9 cellular contexts compared by ENCODE assay signal in the genomic region with DNA sequence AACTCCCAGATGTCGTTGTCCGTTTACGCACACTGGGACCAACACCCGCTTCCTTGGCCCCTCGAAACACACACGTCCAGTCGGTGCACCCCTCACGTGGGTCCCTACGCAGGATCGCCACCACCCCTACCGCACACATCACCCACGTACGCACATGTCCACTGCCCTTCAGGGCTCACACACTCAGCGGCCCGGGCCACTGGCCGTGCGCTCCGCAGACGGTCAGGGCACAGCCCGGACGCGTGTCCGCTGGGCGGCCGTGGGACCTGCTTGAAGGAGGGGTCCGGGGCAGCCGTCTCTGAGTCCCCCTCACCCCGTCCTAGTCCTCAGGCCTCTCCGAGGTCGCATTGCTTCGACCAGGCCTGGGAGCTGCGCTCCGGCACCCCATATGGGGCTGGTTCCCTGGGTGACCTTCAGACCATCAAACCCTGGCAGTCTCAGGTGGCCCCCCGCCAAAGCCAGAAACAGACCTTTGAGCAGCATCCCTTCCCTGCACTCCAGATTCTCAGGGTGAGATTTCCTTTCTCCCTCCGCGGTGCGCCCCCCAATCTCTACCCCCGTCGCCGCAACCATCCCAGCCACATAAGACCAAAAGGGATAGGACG. TPM values are rescaled to one million over a fixed set of nuclear protein-coding genes. Genes with fewer than 3 reads are reported as not detected.
DNase-seq lines count a peak whose midpoint lies in the region; ATAC-seq and TF ChIP-seq lines count a peak whose summit lies in the region.
"Had no signal": no experiment of that assay in that cellular context is flagged by ENCODE, and none has a peak within 500 bp of the region (broad histone marks: within the 10 kb centered on the region; RNA-seq: fewer than 3 reads in every experiment).

No MANE protein-coding gene starts in this region.

- no peak overlapping the region for H3K27ac Mint-ChIP-seq in activated T-helper 2 cell treated with anti-CD3 and anti-CD28 coated beads, Interferon-gamma antibody, Interleukin-2, Interleukin-4, amounts not matched to agents 10 μg/mL and 5 μg/mL and 100 μg/mL, durations not matched to agents 14 hours and 24 hours and 36 hours

- ATAC-seq in gastrocnemius medialis (peak; percentile 9), HG03196 (IDR thresholded peaks at IDR 0.05; ENCODE audit: unreplicated experiment) (no peak), HG02610 (IDR thresholded peaks at IDR 0.05; ENCODE audit: unreplicated experiment) (no peak)

- H3K4me1 Mint-ChIP-seq in activated T-helper 2 cell treated with anti-CD3 and anti-CD28 coated beads, Interferon-gamma antibody, Interleukin-2, Interleukin-4, amounts not matched to agents 10 μg/mL and 5 μg/mL and 100 μg/mL, durations not matched to agents 14 hours and 24 hours and 36 hours (ENCODE audit: low read depth) = peaks cover 23% of the 10 kb centered on the region

- H3K9me3 Mint-ChIP-seq in activated T-helper 2 cell treated with anti-CD3 and anti-CD28 coated beads, Interferon-gamma antibody, Interleukin-2, Interleukin-4, amounts not matched to agents 10 μg/mL and 5 μg/mL and 100 μg/mL, durations not matched to agents 14 hours and 24 hours and 36 hours = no peaks in the 10 kb centered on the region

- H3K27ac ChIP-seq in left ventricle myocardium inferior (replicated peaks) (peak overlapping the region; percentile 33), gastrocnemius medialis (peak overlapping the region; percentile 68 to 99 (median 76))
- H3K27ac ChIP-seq: VCaP had no signal

- H3K4me3 ChIP-seq in HAP-1 = peak overlapping the region; percentile 66
- peak overlapping the region; percentile 93 for H3K4me3 ChIP-seq in left ventricle myocardium inferior
- H3K4me3 ChIP-seq in gastrocnemius medialis = peak overlapping the region; percentile 80 to 93 (median 82)

- intact Hi-C loops in activated T-helper 2 cell treated with anti-CD3 and anti-CD28 coated beads, Interferon-gamma antibody, Interleukin-2, Interleukin-4, amounts not matched to agents 10 μg/mL and 5 μg/mL and 100 μg/mL, durations not matched to agents 14 hours and 24 hours and 36 hours (cut with micrococcal nuclease) = loop anchor here (1.0 to 5.0 kb wide), 5 partner anchors 168 to 330 kb away; a partner anchor contains a TSS
- intact Hi-C loops in left ventricle myocardium inferior (cut with micrococcal nuclease) (loop anchor here (2.0 to 10.0 kb wide), 2 partner anchors 251 to 283 kb away; no protein-coding TSS in a partner anchor), gastrocnemius medialis (cut with DNase I; ENCODE audit: low total_unique reads) (loop anchor here (1.0 to 10.0 kb wide), 7 partner anchors 167 to 1081 kb away; a partner anchor contains a TSS)

- in situ Hi-C loops in HAP-1 (cut with MboI; ENCODE audit: low sequenced_read_pairs) (loop anchor here (5.0 to 25.0 kb wide), 4 partner anchors 168 to 498 kb away; a partner anchor contains a TSS), gastrocnemius medialis (cut with MboI; ENCODE audit: low sequenced_read_pairs in 4 of 4) (loop anchor here (5.0 to 25.0 kb wide), 6 partner anchors 81 to 293 kb away; no protein-coding TSS in a partner anchor)

- no peaks in the 10 kb centered on the region for H3K36me3 Mint-ChIP-seq in activated T-helper 2 cell treated with anti-CD3 and anti-CD28 coated beads, Interferon-gamma antibody, Interleukin-2, Interleukin-4, amounts not matched to agents 10 μg/mL and 5 μg/mL and 100 μg/mL, durations not matched to agents 14 hours and 24 hours and 36 hours (ENCODE audit: low read depth)

- peaks cover 40% of the 10 kb centered on the region for H3K27me3 Mint-ChIP-seq in activated T-helper 2 cell treated with anti-CD3 and anti-CD28 coated beads, Interferon-gamma antibody, Interleukin-2, Interleukin-4, amounts not matched to agents 10 μg/mL and 5 μg/mL and 100 μg/mL, durations not matched to agents 14 hours and 24 hours and 36 hours (ENCODE audit: low read depth)

- TF ChIP-seq CTCF in left ventricle myocardium inferior (IDR thresholded peaks at IDR 0.05; ENCODE audit: borderline replicate concordance) = no peak
- no peak for TF ChIP-seq CTCF in gastrocnemius medialis (IDR thresholded peaks at IDR 0.05 in 4 of 5, conservative IDR thresholded peaks at IDR 0.05 in 1 of 5)

- no peaks in the 10 kb centered on the region for H3K9me3 ChIP-seq in HAP-1
- H3K9me3 ChIP-seq in left ventricle myocardium inferior (replicated peaks) = no peaks in the 10 kb centered on the region
- H3K9me3 ChIP-seq in gastrocnemius medialis = no peaks in the 10 kb centered on the region

- peak overlapping the region; percentile 79 for H3K4me3 Mint-ChIP-seq in activated T-helper 2 cell treated with anti-CD3 and anti-CD28 coated beads, Interferon-gamma antibody, Interleukin-2, Interleukin-4, amounts not matched to agents 10 μg/mL and 5 μg/mL and 100 μg/mL, durations not matched to agents 14 hours and 24 hours and 36 hours (ENCODE audit: low read depth)

- H3K4me1 ChIP-seq in HAP-1 (peaks cover 21% of the 10 kb centered on the region), left ventricle myocardium inferior (peaks cover 54% of the 10 kb centered on the region), gastrocnemius medialis (peaks cover 22 to 36% of the 10 kb centered on the region in 2 donors)

- H3K36me3 ChIP-seq in HAP-1 (replicated peaks) = no peaks in the 10 kb centered on the region; the same call in 1 of the 2 replicates
- H3K36me3 ChIP-seq in left ventricle myocardium inferior = peaks cover 8% of the 10 kb centered on the region
- H3K36me3 ChIP-seq in gastrocnemius medialis = no peaks in the 10 kb centered on the region

- DNase-seq in HAP-1 (ENCODE audit: low spot score in 2 of 2) (no peak), left ventricle myocardium inferior (peak; percentile 27), gastrocnemius medialis (peak in 1 of 2 donors; percentile 42), superior temporal gyrus (ENCODE audit: extremely low spot score) (no peak), NCI-H146 treated with DMSO at 0.1 percent for 48 hours (lab: John Stamatoyannopoulos, UW; ENCODE audit: unreplicated experiment) (no peak)
- no peak for DNase-seq in activated T-helper 2 cell treated with anti-CD3 and anti-CD28 coated beads, Interferon-gamma antibody, Interleukin-2, Interleukin-4, amounts not matched to agents 10 μg/mL and 5 μg/mL and 100 μg/mL, durations not matched to agents 14 hours and 24 hours and 36 hours (ENCODE audit: low spot score)

- H3K27me3 ChIP-seq in HAP-1 (ENCODE audit: low read depth) = no peaks in the 10 kb centered on the region
- H3K27me3 ChIP-seq in left ventricle myocardium inferior (ENCODE audit: low read depth) = no peaks in the 10 kb centered on the region
- no peaks in the 10 kb centered on the region for H3K27me3 ChIP-seq in gastrocnemius medialis

- TF ChIP-seq POLR2A in gastrocnemius medialis (IDR thresholded peaks at IDR 0.05) = no peak

RNA-seq across cellular contexts. Expression of a gene that starts 0.9 kb away (rescaled TPM):
- total RNA-seq in activated T-helper 2 cell treated with anti-CD3 and anti-CD28 coated beads, Interferon-gamma antibody, Interleukin-2, Interleukin-4, amounts not matched to agents 10 μg/mL and 5 μg/mL and 100 μg/mL, durations not matched to agents 14 hours and 24 hours and 36 hours = not detected in 2 replicates
- total RNA-seq in left ventricle myocardium inferior (82.3 TPM), gastrocnemius medialis (10 to 100 TPM; 41.9 to 89.2 (median 71.3) TPM)

Comparison
In these comparisons a context has a peak if more than half of its experiments do, and no peak if none do; other contexts are left out.
1. ATAC-seq: peak in gastrocnemius medialis (2 of 2); none in HG03196 (single experiment) and HG02610 (single experiment).
2. RNA of a gene that starts 0.9 kb away (total RNA-seq): 41.9 to 89.2 TPM in gastrocnemius medialis and 82.3 TPM in left ventricle myocardium inferior (single experiment); not detected in activated T-helper 2 cell treated with anti-CD3 and anti-CD28 coated beads, Interferon-gamma antibody, Interleukin-2, Interleukin-4, amounts not matched to agents 10 μg/mL and 5 μg/mL and 100 μg/mL, durations not matched to agents 14 hours and 24 hours and 36 hours; every median in the first group is over 10 times any median in the second.
3. Peak in every context shown above with its lines, with median percentiles within 50 percentile points of each other: H3K4me3 ChIP-seq.